ENCODE assay signal across 20 cellular contexts in genomic region chr15:60842694-60843093, GRCh38.
DNase-seq lines count a peak whose midpoint lies in the region; ATAC-seq and TF ChIP-seq lines count a peak whose summit lies in the region.
"Had no signal": no experiment of that assay in that cellular context is flagged by ENCODE, and none has a peak within 500 bp of the region (broad histone marks: within the 10 kb centered on the region; RNA-seq: fewer than 3 reads in every experiment).

No MANE protein-coding gene starts in this region.

- no peak overlapping the region for H2AFZ ChIP-seq in Loucy (ENCODE audit: low read length)
- H2AFZ ChIP-seq: GM23248, PC-9 had no signal

- H3K4me3 ChIP-seq in Loucy (ENCODE audit: low read length, poor library complexity, severe bottlenecking), result peak overlapping the region; percentile 72
- H3K4me3 ChIP-seq: BLaER1 treated with 17β-estradiol and CSF1 and Interleukin-3, amounts not matched to agents 10 nM and 100 nM; GM23248; PC-9 had no signal

- peaks cover 92% of the 10 kb centered on the region for H3K4me1 ChIP-seq in Loucy (ENCODE audit: insufficient read depth, low read length, poor library complexity, severe bottlenecking)
- H3K4me1 ChIP-seq: BLaER1 treated with 17β-estradiol and CSF1 and Interleukin-3, amounts not matched to agents 10 nM and 100 nM had no signal

- peak overlapping the region; percentile 76 for H3K9ac ChIP-seq in Loucy (ENCODE audit: low read depth, low read length, poor library complexity, severe bottlenecking)
- H3K9ac ChIP-seq: BLaER1 treated with 17β-estradiol and CSF1 and Interleukin-3, amounts not matched to agents 10 nM and 100 nM; GM23248 had no signal

- H3K36me3 ChIP-seq in Loucy (ENCODE audit: insufficient read depth, low read length), result no peaks in the 10 kb centered on the region
- H3K36me3 ChIP-seq: BLaER1 treated with 17β-estradiol and CSF1 and Interleukin-3, amounts not matched to agents 10 nM and 100 nM had no signal

- ATAC-seq in activated naive CD8-positive, alpha-beta T cell treated with anti-CD3 and anti-CD28 coated beads, Interleukin-2, amount 50 U/mL, for 24 hours, result no peak
- no peak for ATAC-seq in effector memory CD8-positive, alpha-beta T cell (replicated peaks)
- no peak for ATAC-seq in GM19395 (IDR thresholded peaks at IDR 0.05; ENCODE audit: unreplicated experiment)

- H3K27me3 Mint-ChIP-seq in activated naive CD8-positive, alpha-beta T cell, result no peaks in the 10 kb centered on the region
- H3K27me3 Mint-ChIP-seq in activated naive CD8-positive, alpha-beta T cell treated with anti-CD3 and anti-CD28 coated beads, Interleukin-2, amount 50 U/mL, for 24 hours, result peaks cover 5% of the 10 kb centered on the region
- H3K27me3 Mint-ChIP-seq in effector memory CD8-positive, alpha-beta T cell, result no peaks in the 10 kb centered on the region

- peak overlapping the region; percentile 81 for H3K4me2 ChIP-seq in Loucy (ENCODE audit: low read depth, low read length, poor library complexity, severe bottlenecking)
- H3K4me2 ChIP-seq: BLaER1 treated with 17β-estradiol and CSF1 and Interleukin-3, amounts not matched to agents 10 nM and 100 nM; PC-9 had no signal

- TF ChIP-seq CTCF in Loucy (conservative IDR thresholded peaks at IDR 0.05; ENCODE audit: low read length), result no peak

- H3K4me3 Mint-ChIP-seq in activated naive CD8-positive, alpha-beta T cell, result peak overlapping the region; percentile 78
- no peak overlapping the region for H3K4me3 Mint-ChIP-seq in activated naive CD8-positive, alpha-beta T cell treated with anti-CD3 and anti-CD28 coated beads, Interleukin-2, amount 50 U/mL, for 24 hours
- peak overlapping the region; percentile 67 to 83 for H3K4me3 Mint-ChIP-seq in effector memory CD8-positive, alpha-beta T cell

- peaks cover 74% of the 10 kb centered on the region for H3K4me1 Mint-ChIP-seq in activated naive CD8-positive, alpha-beta T cell (ENCODE audit: low read depth)
- peaks cover 70% of the 10 kb centered on the region for H3K4me1 Mint-ChIP-seq in activated naive CD8-positive, alpha-beta T cell treated with anti-CD3 and anti-CD28 coated beads, Interleukin-2, amount 50 U/mL, for 24 hours
- H3K4me1 Mint-ChIP-seq in effector memory CD8-positive, alpha-beta T cell (ENCODE audit: low read depth in 2 of 2), result peaks cover 62 to 65% of the 10 kb centered on the region in 2 donors

- peaks cover 19% of the 10 kb centered on the region for H3F3A ChIP-seq in Loucy (ENCODE audit: low read depth)

- H3K27me3 ChIP-seq in Loucy (ENCODE audit: insufficient read depth, low read length, poor library complexity, severe bottlenecking), result no peaks in the 10 kb centered on the region
- H3K27me3 ChIP-seq: BLaER1 treated with 17β-estradiol and CSF1 and Interleukin-3, amounts not matched to agents 10 nM and 100 nM had no signal

- H3K27ac ChIP-seq in caudate nucleus (ENCODE audit: low read depth, low read length), result no peak overlapping the region
- H3K27ac ChIP-seq: BLaER1 treated with 17β-estradiol and CSF1 and Interleukin-3, amounts not matched to agents 10 nM and 100 nM; GM23248; PC-9; RWPE1 had no signal

- no peak for DNase-seq in activated naive CD8-positive, alpha-beta T cell treated with anti-CD3 and anti-CD28 coated beads, Interleukin-2, amount 50 U/mL, for 24 hours
- no peak for DNase-seq in effector memory CD8-positive, alpha-beta T cell
- DNase-seq in NCI-H2107 treated with DMSO at 0.1 percent for 48 hours (lab: John Stamatoyannopoulos, UW; ENCODE audit: unreplicated experiment) (no peak), caudate nucleus (lab: John Stamatoyannopoulos, UW) (no peak)
- DNase-seq: COR-L47, DMS 273 treated with DMSO at 0.1 percent for 48 hours, GF-D8, GM23248, HCEC 1CT, KG1, NCI-H1417, NCI-H1930, NCI-H526, PC-9, SIG-M5 had no signal

- no peaks in the 10 kb centered on the region for H3K9me2 ChIP-seq in Loucy (replicated peaks; ENCODE audit: low read depth, low read length)

- peaks cover 22% of the 10 kb centered on the region; the same call in 1 of the 2 replicates for H3K79me2 ChIP-seq in Loucy (ENCODE audit: insufficient read depth, low read length)

- no peaks in the 10 kb centered on the region for H4K20me1 ChIP-seq in Loucy (ENCODE audit: insufficient read depth, low read length, poor library complexity, severe bottlenecking)
- H4K20me1 ChIP-seq: BLaER1 treated with 17β-estradiol and CSF1 and Interleukin-3, amounts not matched to agents 10 nM and 100 nM had no signal

- H3K36me3 Mint-ChIP-seq in activated naive CD8-positive, alpha-beta T cell, result no peaks in the 10 kb centered on the region
- no peaks in the 10 kb centered on the region for H3K36me3 Mint-ChIP-seq in activated naive CD8-positive, alpha-beta T cell treated with anti-CD3 and anti-CD28 coated beads, Interleukin-2, amount 50 U/mL, for 24 hours (ENCODE audit: low read depth)
- peaks cover 15% of the 10 kb centered on the region for H3K36me3 Mint-ChIP-seq in effector memory CD8-positive, alpha-beta T cell (ENCODE audit: insufficient read depth)

- H3K27ac Mint-ChIP-seq in activated naive CD8-positive, alpha-beta T cell, result peak overlapping the region; percentile 50
- no peak overlapping the region for H3K27ac Mint-ChIP-seq in activated naive CD8-positive, alpha-beta T cell treated with anti-CD3 and anti-CD28 coated beads, Interleukin-2, amount 50 U/mL, for 24 hours
- peak overlapping the region; percentile 88 to 94 for H3K27ac Mint-ChIP-seq in effector memory CD8-positive, alpha-beta T cell

- H3K9me3 ChIP-seq in Loucy (ENCODE audit: insufficient read depth, low read depth, low read length), result no peaks in the 10 kb centered on the region
- H3K9me3 ChIP-seq: BLaER1 treated with 17β-estradiol and CSF1 and Interleukin-3, amounts not matched to agents 10 nM and 100 nM had no signal

- no peaks in the 10 kb centered on the region for H3K9me3 Mint-ChIP-seq in activated naive CD8-positive, alpha-beta T cell (ENCODE audit: low read depth)
- no peaks in the 10 kb centered on the region for H3K9me3 Mint-ChIP-seq in activated naive CD8-positive, alpha-beta T cell treated with anti-CD3 and anti-CD28 coated beads, Interleukin-2, amount 50 U/mL, for 24 hours
- H3K9me3 Mint-ChIP-seq in effector memory CD8-positive, alpha-beta T cell, result no peaks in the 10 kb centered on the region
